In genomic region chr11:5818245-5818865, GRCh38 we compare ENCODE assay signal across 10 cellular contexts. TPM values are rescaled to one million over a fixed set of nuclear protein-coding genes. Genes with fewer than 3 reads are reported as not detected.
DNase-seq lines count a peak whose midpoint lies in the region; ATAC-seq and TF ChIP-seq lines count a peak whose summit lies in the region.
"Had no signal": no experiment of that assay in that cellular context is flagged by ENCODE, and none has a peak within 500 bp of the region (broad histone marks: within the 10 kb centered on the region; RNA-seq: fewer than 3 reads in every experiment).

No MANE protein-coding gene starts in this region.

- H2AFZ ChIP-seq in OCI-LY3 (ENCODE audit: low read depth, low read length), result peak overlapping the region; percentile 94

- peak overlapping the region; percentile 42 for H3K4me3 ChIP-seq in OCI-LY3 (ENCODE audit: low read length)
- H3K4me3 ChIP-seq: upper lobe of left lung had no signal

- TF ChIP-seq CTCF in OCI-LY3 (IDR thresholded peaks at IDR 0.05; ENCODE audit: low read depth, low read length), result no peak
- TF ChIP-seq CTCF in GM20000 (IDR thresholded peaks at IDR 0.05; ENCODE audit: extremely low read depth, missing control alignments), result no peak

- no peaks in the 10 kb centered on the region for H3K36me3 Mint-ChIP-seq in naive B cell

- no peaks in the 10 kb centered on the region for H3K9me3 Mint-ChIP-seq in naive B cell

- H3K79me2 ChIP-seq in OCI-LY3 (ENCODE audit: low read length), result no peaks in the 10 kb centered on the region

- peak overlapping the region in 3 of 6 donors; percentile 17 to 79 (median 69) for H3K27ac Mint-ChIP-seq in naive B cell

- DNase-seq in naive B cell (no peak), GM20000 (ENCODE audit: low spot score) (no peak), MV-4-11 (lab: John Stamatoyannopoulos, UW) (no peak), SHP77 (lab: John Stamatoyannopoulos, UW) (no peak), HT-29 (ENCODE audit: low spot score) (no peak)
- DNase-seq: mesendoderm, upper lobe of left lung had no signal

- ATAC-seq in GM18511 (IDR thresholded peaks at IDR 0.05; ENCODE audit: unreplicated experiment) (peak; percentile 65), GM21576 (IDR thresholded peaks at IDR 0.05; ENCODE audit: unreplicated experiment) (peak; percentile 70), naive B cell (ENCODE audit: low read depth in 2 of 2) (no peak)

- no peaks in the 10 kb centered on the region for H3K27me3 ChIP-seq in OCI-LY3 (ENCODE audit: low read depth, low read length)
- H3K27me3 ChIP-seq: upper lobe of left lung had no signal

- H3K4me1 ChIP-seq in OCI-LY3 (ENCODE audit: low read length), result peaks cover 12% of the 10 kb centered on the region

- H3K9me3 ChIP-seq in OCI-LY3 (ENCODE audit: insufficient read depth, low read length), result no peaks in the 10 kb centered on the region
- H3K9me3 ChIP-seq: upper lobe of left lung had no signal

- H3K4me3 Mint-ChIP-seq in naive B cell, result peak overlapping the region; percentile 58 to 85 (median 72)

- no peaks in the 10 kb centered on the region for H3K36me3 ChIP-seq in OCI-LY3 (replicated peaks; ENCODE audit: low read depth, low read length)
- H3K36me3 ChIP-seq: upper lobe of left lung had no signal

- H3K27ac ChIP-seq in OCI-LY3 (ENCODE audit: low read length), result no peak overlapping the region
- H3K27ac ChIP-seq: upper lobe of left lung had no signal

- peaks cover 6 to 22% (median 11%) of the 10 kb centered on the region in 3 donors for H3K4me1 Mint-ChIP-seq in naive B cell

- peaks cover 0 to 11% (median 4%) of the 10 kb centered on the region in 3 donors for H3K27me3 Mint-ChIP-seq in naive B cell

- H3K4me2 ChIP-seq in OCI-LY3 (ENCODE audit: low read length), result peak overlapping the region; percentile 58

- no peak overlapping the region for H3K9ac ChIP-seq in OCI-LY3 (ENCODE audit: low read length)

- no peaks in the 10 kb centered on the region for H4K20me1 ChIP-seq in OCI-LY3 (ENCODE audit: insufficient read depth, low read length)

RNA-seq across cellular contexts. Expression of gene OR52N2, which starts 9.6 kb away (rescaled TPM):
- polyA plus RNA-seq in naive B cell (ENCODE audit: low read depth in 6 of 6), result not detected
- not detected in 2 replicates for total RNA-seq in HT-29 (2014; rRNA removed; shearing (Covaris generic))
- total RNA-seq: upper lobe of left lung had no signal

RNA-seq across cellular contexts. Expression of gene OR52E6, which starts 23.3 kb away (rescaled TPM):
- not detected for polyA plus RNA-seq in naive B cell (ENCODE audit: low read depth in 6 of 6)
- not detected in 2 replicates for total RNA-seq in HT-29 (2014; rRNA removed; shearing (Covaris generic))
- total RNA-seq: upper lobe of left lung had no signal

RNA-seq across cellular contexts. Expression of gene OR52N1, which starts 27.3 kb away (rescaled TPM):
- polyA plus RNA-seq in naive B cell (ENCODE audit: low read depth in 6 of 6), result not detected
- not detected in 2 replicates for total RNA-seq in HT-29 (2014; rRNA removed; shearing (Covaris generic))

RNA-seq across cellular contexts. Expression of gene OR52N5, which starts 35.2 kb away (rescaled TPM):
- under 1 TPM in 1 of 6 donors, not detected in 5; 0.20 TPM for polyA plus RNA-seq in naive B cell (ENCODE audit: low read depth in 6 of 6)
- not detected in 2 replicates for total RNA-seq in HT-29 (2014; rRNA removed; shearing (Covaris generic))
- total RNA-seq: upper lobe of left lung had no signal

RNA-seq across cellular contexts. Expression of gene OR52E8, which starts 39.1 kb away (rescaled TPM):
- polyA plus RNA-seq in naive B cell (ENCODE audit: low read depth in 6 of 6), result not detected
- not detected in 2 replicates for total RNA-seq in HT-29 (2014; rRNA removed; shearing (Covaris generic))
- total RNA-seq: upper lobe of left lung had no signal

Comparison
In these comparisons a context has a peak if more than half of its experiments do, and no peak if none do; other contexts are left out.
1. ATAC-seq: peak in GM18511 (single experiment) and GM21576 (single experiment); none in naive B cell (0 of 2).